2 cellular contexts compared by ENCODE assay signal in the genomic region with DNA sequence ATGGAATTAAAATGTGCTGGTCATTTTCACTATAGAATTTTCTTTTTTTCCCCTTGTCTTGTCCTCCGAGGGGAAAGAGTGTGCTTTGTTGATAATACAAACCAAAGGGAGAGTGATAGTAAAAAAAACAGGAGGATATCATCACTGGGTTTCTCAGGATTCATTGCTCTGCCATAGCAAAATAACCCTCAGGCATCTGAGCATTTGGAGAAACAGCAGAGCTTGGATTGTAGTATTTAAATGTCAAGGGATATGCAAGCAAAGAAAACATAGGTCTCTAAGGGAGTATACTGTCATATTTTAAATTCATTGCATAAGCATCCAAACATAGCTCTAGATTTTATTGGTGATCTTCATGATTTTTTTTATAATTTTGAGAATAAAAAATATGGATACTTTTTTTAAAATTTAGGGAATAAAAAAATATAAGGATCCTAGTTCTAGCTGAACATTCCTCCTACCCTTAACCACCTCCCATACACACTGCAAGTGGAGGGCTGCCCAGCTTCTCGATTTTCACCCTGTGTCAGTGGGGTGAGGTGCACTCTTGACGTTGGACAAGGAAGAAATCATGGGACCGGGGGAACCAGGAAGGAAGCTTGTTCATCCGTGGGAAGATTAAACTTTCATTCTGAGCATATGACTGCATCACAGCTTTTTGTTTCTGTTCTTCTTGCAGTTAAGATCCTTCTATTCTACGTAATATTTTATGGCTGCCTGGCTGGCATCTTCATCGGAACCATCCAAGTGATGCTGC.
TF ChIP-seq lines count a peak whose summit lies in the region.

No MANE protein-coding gene starts in this region.

TF ChIP-seq in HCT116, 20 proteins besides CTCF, POLR2A, EP300 and RAD21:
- TF ChIP-seq SIN3A (IDR thresholded peaks at IDR 0.05; ENCODE audit: low read depth) (no peak), CBX3 (IDR thresholded peaks at IDR 0.05; ENCODE audit: low read depth) (no peak), FOSL1 (IDR thresholded peaks at IDR 0.05; ENCODE audit: low read depth) (no peak), EZH2 (IDR thresholded peaks at IDR 0.05) (no peak), SP1 (IDR thresholded peaks at IDR 0.05; ENCODE audit: low read depth) (no peak), SRF (IDR thresholded peaks at IDR 0.05; ENCODE audit: low read depth) (no peak), ZNF274 (IDR thresholded peaks at IDR 0.05; ENCODE audit: low read depth, low read length) (no peak), CEBPB (IDR thresholded peaks at IDR 0.05; ENCODE audit: low read depth) (no peak), ZFX (IDR thresholded peaks at IDR 0.05) (no peak), YY1 (IDR thresholded peaks at IDR 0.05; ENCODE audit: extremely low read depth, insufficient replicate concordance, low read depth, low read length) (no peak), ELF1 (IDR thresholded peaks at IDR 0.05; ENCODE audit: borderline replicate concordance, low read depth) (no peak), JUND (IDR thresholded peaks at IDR 0.05) (no peak), ZBTB33 (IDR thresholded peaks at IDR 0.05; ENCODE audit: extremely low read depth, insufficient replicate concordance, low read length) (no peak), POLR2AphosphoS5 (IDR thresholded peaks at IDR 0.05; ENCODE audit: low read depth, low read length) (no peak)
- TF ChIP-seq, protein P1, sequence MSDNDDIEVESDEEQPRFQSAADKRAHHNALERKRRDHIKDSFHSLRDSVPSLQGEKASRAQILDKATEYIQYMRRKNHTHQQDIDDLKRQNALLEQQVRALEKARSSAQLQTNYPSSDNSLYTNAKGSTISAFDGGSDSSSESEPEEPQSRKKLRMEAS (IDR thresholded peaks at IDR 0.05), result no peak
- TF ChIP-seq, protein P2, sequence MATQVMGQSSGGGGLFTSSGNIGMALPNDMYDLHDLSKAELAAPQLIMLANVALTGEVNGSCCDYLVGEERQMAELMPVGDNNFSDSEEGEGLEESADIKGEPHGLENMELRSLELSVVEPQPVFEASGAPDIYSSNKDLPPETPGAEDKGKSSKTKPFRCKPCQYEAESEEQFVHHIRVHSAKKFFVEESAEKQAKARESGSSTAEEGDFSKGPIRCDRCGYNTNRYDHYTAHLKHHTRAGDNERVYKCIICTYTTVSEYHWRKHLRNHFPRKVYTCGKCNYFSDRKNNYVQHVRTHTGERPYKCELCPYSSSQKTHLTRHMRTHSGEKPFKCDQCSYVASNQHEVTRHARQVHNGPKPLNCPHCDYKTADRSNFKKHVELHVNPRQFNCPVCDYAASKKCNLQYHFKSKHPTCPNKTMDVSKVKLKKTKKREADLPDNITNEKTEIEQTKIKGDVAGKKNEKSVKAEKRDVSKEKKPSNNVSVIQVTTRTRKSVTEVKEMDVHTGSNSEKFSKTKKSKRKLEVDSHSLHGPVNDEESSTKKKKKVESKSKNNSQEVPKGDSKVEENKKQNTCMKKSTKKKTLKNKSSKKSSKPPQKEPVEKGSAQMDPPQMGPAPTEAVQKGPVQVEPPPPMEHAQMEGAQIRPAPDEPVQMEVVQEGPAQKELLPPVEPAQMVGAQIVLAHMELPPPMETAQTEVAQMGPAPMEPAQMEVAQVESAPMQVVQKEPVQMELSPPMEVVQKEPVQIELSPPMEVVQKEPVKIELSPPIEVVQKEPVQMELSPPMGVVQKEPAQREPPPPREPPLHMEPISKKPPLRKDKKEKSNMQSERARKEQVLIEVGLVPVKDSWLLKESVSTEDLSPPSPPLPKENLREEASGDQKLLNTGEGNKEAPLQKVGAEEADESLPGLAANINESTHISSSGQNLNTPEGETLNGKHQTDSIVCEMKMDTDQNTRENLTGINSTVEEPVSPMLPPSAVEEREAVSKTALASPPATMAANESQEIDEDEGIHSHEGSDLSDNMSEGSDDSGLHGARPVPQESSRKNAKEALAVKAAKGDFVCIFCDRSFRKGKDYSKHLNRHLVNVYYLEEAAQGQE (IDR thresholded peaks at IDR 0.05; ENCODE audit: low read depth), result no peak

TF ChIP-seq in GM12878, 131 proteins besides CTCF, POLR2A, EP300 and RAD21:
- TF ChIP-seq, protein P3, sequence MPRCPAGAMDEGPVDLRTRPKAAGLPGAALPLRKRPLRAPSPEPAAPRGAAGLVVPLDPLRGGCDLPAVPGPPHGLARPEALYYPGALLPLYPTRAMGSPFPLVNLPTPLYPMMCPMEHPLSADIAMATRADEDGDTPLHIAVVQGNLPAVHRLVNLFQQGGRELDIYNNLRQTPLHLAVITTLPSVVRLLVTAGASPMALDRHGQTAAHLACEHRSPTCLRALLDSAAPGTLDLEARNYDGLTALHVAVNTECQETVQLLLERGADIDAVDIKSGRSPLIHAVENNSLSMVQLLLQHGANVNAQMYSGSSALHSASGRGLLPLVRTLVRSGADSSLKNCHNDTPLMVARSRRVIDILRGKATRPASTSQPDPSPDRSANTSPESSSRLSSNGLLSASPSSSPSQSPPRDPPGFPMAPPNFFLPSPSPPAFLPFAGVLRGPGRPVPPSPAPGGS (IDR thresholded peaks at IDR 0.05; ENCODE audit: borderline replicate concordance, insufficient read depth, low read depth, low read length, poor library complexity, severe bottlenecking), result no peak
- TF ChIP-seq IKZF2 (IDR thresholded peaks at IDR 0.05) (peak in 1 of 2 experiments; percentile 19; a peak in 1 of 4 replicates), RUNX3 (IDR thresholded peaks at IDR 0.05; ENCODE audit: low read length) (no peak), ZNF24 (IDR thresholded peaks at IDR 0.05) (no peak), IKZF1 (conservative IDR thresholded peaks at IDR 0.05) (peak; percentile 34; the same call in 1 of the 2 replicates), RELB (IDR thresholded peaks at IDR 0.05; ENCODE audit: low read depth) (peak; percentile 14; the same call in 1 of the 2 replicates), GABPA (IDR thresholded peaks at IDR 0.05; ENCODE audit: low read depth) (no peak)
